In the genomic region with DNA sequence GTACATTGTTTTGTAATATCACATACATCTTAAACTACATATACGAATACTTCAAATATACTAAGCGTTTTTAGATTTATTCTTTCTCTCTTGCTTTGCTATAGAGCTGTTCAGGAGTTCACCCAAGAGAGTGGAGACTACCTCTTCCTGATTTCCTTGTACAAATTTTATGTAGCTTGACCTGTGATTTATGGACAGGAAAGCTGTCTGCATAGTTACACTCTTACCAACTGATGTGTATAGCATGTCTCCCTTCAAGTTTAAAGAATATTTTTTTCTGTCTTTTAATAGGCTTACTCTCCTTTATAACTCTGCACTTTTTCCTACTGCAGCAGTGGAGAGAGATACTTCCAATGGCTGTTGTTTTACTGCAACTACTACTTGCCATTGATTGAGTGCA, we compare ENCODE assay signal across 21 cellular contexts.
"Had no signal": no experiment of that assay in that cellular context is flagged by ENCODE, and none has a peak within 500 bp of the region (broad histone marks: within the 10 kb centered on the region; RNA-seq: fewer than 3 reads in every experiment).

No MANE protein-coding gene starts in this region.

- H2AFZ ChIP-seq: hepatocyte, neural progenitor cell, parathyroid adenoma had no signal

- DNase-seq: caudate nucleus; effector CD8-positive, alpha-beta T cell; endodermal cell; foreskin keratinocyte; heart left ventricle; kidney; left lung; natural killer cell; sigmoid colon; stimulated activated CD4-positive, alpha-beta T cell treated with anti-CD3 and anti-CD28 coated beads, Interleukin-2, amount 100 ng/mL, for 24 hours; stimulated activated CD4-positive, alpha-beta T cell treated with anti-CD3 and anti-CD28 coated beads, Interleukin-4, amount 100 ng/mL, for 24 hours; stimulated activated naive CD4-positive, alpha-beta T cell treated with Interleukin-2 at 50 U/mL for 16 hours; substantia nigra; testis; tibial artery had no signal

- H3K27me3 ChIP-seq: esophagus muscularis mucosa, foreskin keratinocyte, gastroesophageal sphincter, heart left ventricle, hepatocyte, left lung, neural progenitor cell, right atrium auricular region, sigmoid colon, testis, tibial artery had no signal

- H3K36me3 ChIP-seq: esophagus muscularis mucosa, gastroesophageal sphincter, heart left ventricle, left lung, neural progenitor cell, right atrium auricular region, sigmoid colon, tibial artery had no signal

- H3K4me3 ChIP-seq: esophagus muscularis mucosa, gastroesophageal sphincter, heart left ventricle, hepatocyte, left lung, neural progenitor cell, right atrium auricular region, sigmoid colon, testis, tibial artery had no signal

- H3K79me2 ChIP-seq: hepatocyte, parathyroid adenoma had no signal

- H3K9ac ChIP-seq: neural progenitor cell, parathyroid adenoma had no signal

- H3K9me3 ChIP-seq: esophagus muscularis mucosa, gastroesophageal sphincter, heart left ventricle, left lung, right atrium auricular region, sigmoid colon, testis, tibial artery had no signal

- H3K4me2 ChIP-seq: hepatocyte, neural progenitor cell had no signal

- H3K27ac ChIP-seq: esophagus muscularis mucosa, foreskin keratinocyte, gastroesophageal sphincter, heart left ventricle, hepatocyte, left lung, neural progenitor cell, parathyroid adenoma, right atrium auricular region, sigmoid colon, testis, tibial artery had no signal

- H3K4me1 ChIP-seq: esophagus muscularis mucosa, foreskin keratinocyte, gastroesophageal sphincter, left lung, neural progenitor cell, parathyroid adenoma, right atrium auricular region, sigmoid colon, testis, tibial artery had no signal
